ENCODE assay signal across 8 cellular contexts in genomic region chr15:20978057-20978456, GRCh38.
DNase-seq lines count a peak whose midpoint lies in the region; ATAC-seq and TF ChIP-seq lines count a peak whose summit lies in the region.
"Not testable (repeated sequence)": the region's sequence is repeated elsewhere in the genome, so short reads cannot be mapped to it uniquely, and the experiment has no call there.

No MANE protein-coding gene starts in this region.

- intact Hi-C loops in CD4-positive, alpha-beta T cell (cut with DNase I, micrococcal nuclease); Panc1 (cut with micrococcal nuclease; ENCODE audit: unreplicated experiment): not testable (repeated sequence)

- H3K36me3 Mint-ChIP-seq in CD4-positive, alpha-beta T cell (ENCODE audit: low read depth); activated naive CD4-positive, alpha-beta T cell treated with anti-CD3 and anti-CD28 coated beads, Interleukin-2, amount 50 U/mL, for 72 hours; naive B cell: not testable (repeated sequence)

- CTCF ChIA-PET in CD4-positive, alpha-beta T cell (lab: Charles Lee); Panc1 (lab: Charles Lee): not testable (repeated sequence)

- not testable (repeated sequence) for H3K9me3 ChIP-seq in CD4-positive, alpha-beta T cell (ENCODE audit: control insufficient read depth, low read length); Panc1 (ENCODE audit: control insufficient read depth, insufficient read depth, low read depth, low read length)

- not testable (repeated sequence) for H3K27ac Mint-ChIP-seq in CD4-positive, alpha-beta T cell; activated naive CD4-positive, alpha-beta T cell treated with anti-CD3 and anti-CD28 coated beads, Interleukin-2, amount 50 U/mL, for 72 hours; naive B cell

- H3K4me1 Mint-ChIP-seq in CD4-positive, alpha-beta T cell (ENCODE audit: low read depth); naive B cell: not testable (repeated sequence)

- not testable (repeated sequence) for H3K4me3 ChIP-seq in Panc1 (ENCODE audit: low read depth in 2 of 2, low read length in 2 of 2)

- H3K36me3 ChIP-seq in Panc1 (ENCODE audit: control insufficient read depth, insufficient read depth, low read length): not testable (repeated sequence)

- not testable (repeated sequence) for H3K9me3 Mint-ChIP-seq in CD4-positive, alpha-beta T cell; activated naive CD4-positive, alpha-beta T cell treated with anti-CD3 and anti-CD28 coated beads, Interleukin-2, amount 50 U/mL, for 72 hours; naive B cell

- in situ Hi-C loops in Panc1 (cut with HindIII; ENCODE audit: low pct_unique_long_range_greater_than_20kb, low sequenced_read_pairs): not testable (repeated sequence)

- TF ChIP-seq CTCF in CD4-positive, alpha-beta T cell (IDR thresholded peaks at IDR 0.05); Panc1 (IDR thresholded peaks at IDR 0.05): not testable (repeated sequence)

- H3K27me3 Mint-ChIP-seq in CD4-positive, alpha-beta T cell; naive B cell: not testable (repeated sequence)

- not testable (repeated sequence) for DNase-seq in CD4-positive, alpha-beta T cell; Panc1 (ENCODE audit: low read depth, low spot score); activated naive CD4-positive, alpha-beta T cell treated with anti-CD3 and anti-CD28 coated beads, Interleukin-2, amount 50 U/mL, for 72 hours (ENCODE audit: low spot score in 2 of 2); naive B cell

- ATAC-seq in CD4-positive, alpha-beta T cell (ENCODE audit: poor library complexity): peak; percentile 99
- peak; percentile 81 for ATAC-seq in GM19023 (IDR thresholded peaks at IDR 0.05; ENCODE audit: unreplicated experiment)
- ATAC-seq in GM21515 (IDR thresholded peaks at IDR 0.05; ENCODE audit: unreplicated experiment): peak; percentile 81
- peak; percentile 68 for ATAC-seq in HG02798 (IDR thresholded peaks at IDR 0.05; ENCODE audit: poor library complexity, unreplicated experiment)
- ATAC-seq in HG03196 (IDR thresholded peaks at IDR 0.05; ENCODE audit: unreplicated experiment): peak; percentile 82
- peak; percentile 58; the same call in 1 of the 2 replicates for ATAC-seq in Panc1
- peak; percentile 75 to 84 for ATAC-seq in activated naive CD4-positive, alpha-beta T cell treated with anti-CD3 and anti-CD28 coated beads, Interleukin-2, amount 50 U/mL, for 72 hours
- ATAC-seq in naive B cell (ENCODE audit: low read depth in 2 of 2): peak; percentile 69 to 76

- BruUV-seq in Panc1 (replicated peaks; lab: Mats Ljungman, UMichigan): not testable (repeated sequence)

- not testable (repeated sequence) for H3K27me3 ChIP-seq in CD4-positive, alpha-beta T cell (ENCODE audit: control insufficient read depth, insufficient read depth, low read length); Panc1 (ENCODE audit: control insufficient read depth, insufficient read depth, low read length)

- not testable (repeated sequence) for H3K27ac ChIP-seq in CD4-positive, alpha-beta T cell (ENCODE audit: low read depth, low read length); Panc1 (ENCODE audit: low read length)

- H3K4me3 Mint-ChIP-seq in CD4-positive, alpha-beta T cell; naive B cell: not testable (repeated sequence)

- H3K4me1 ChIP-seq in Panc1 (ENCODE audit: control insufficient read depth, insufficient read depth, low read length): not testable (repeated sequence)

- POLR2A ChIA-PET in CD4-positive, alpha-beta T cell (lab: Charles Lee); Panc1 (lab: Charles Lee): not testable (repeated sequence)
